Comparison of ENCODE assay signal across 14 cellular contexts in genomic region chr19:35166100-35167063, GRCh38. TPM values are rescaled to one million over a fixed set of nuclear protein-coding genes. Genes with fewer than 3 reads are reported as not detected.
A peak's percentile ranks its signal among the peaks of the same experiment; 100 is the strongest.
DNase-seq lines count a peak whose midpoint lies in the region; ATAC-seq, FAIRE-seq and TF ChIP-seq lines count a peak whose summit lies in the region.
"Had no signal": no experiment of that assay in that cellular context is flagged by ENCODE, and none has a peak within 500 bp of the region (broad histone marks: within the 10 kb centered on the region; RNA-seq: fewer than 3 reads in every experiment).

No MANE protein-coding gene starts in this region.

- TF ChIP-seq CTCF in GM23338 (conservative IDR thresholded peaks at IDR 0.05; ENCODE audit: low read depth in 2 of 2) = no peak
- TF ChIP-seq CTCF in keratinocyte (optimal IDR thresholded peaks at IDR 0.05 in 1 of 3, IDR thresholded peaks at IDR 0.05 in 1 of 3, conservative IDR thresholded peaks at IDR 0.05 in 1 of 3; ENCODE audit: extremely low read depth in 1 of 3, insufficient read depth in 2 of 3, low read length in 3 of 3) = no peak

- H3K9me1 ChIP-seq in keratinocyte (ENCODE audit: control insufficient read depth, extremely low read depth, insufficient read depth, low read length) = peaks cover 3% of the 10 kb centered on the region

- H3K9me2 ChIP-seq in GM23338 (ENCODE audit: insufficient read depth) = no peaks in the 10 kb centered on the region

- H3K27me3 ChIP-seq in BLaER1 (no peaks in the 10 kb centered on the region), GM23338 (ENCODE audit: insufficient read depth) (no peaks in the 10 kb centered on the region), keratinocyte (ENCODE audit: control insufficient read depth, extremely low read depth, insufficient read depth, low read length) (no peaks in the 10 kb centered on the region)
- H3K27me3 ChIP-seq: BE2C, stomach had no signal

- H3K4me2 ChIP-seq in BLaER1 (no peak overlapping the region; the same call in 1 of the 2 replicates), GM23338 (no peak overlapping the region), keratinocyte (ENCODE audit: control insufficient read depth, extremely low read depth, insufficient read depth, low read depth, low read length) (no peak overlapping the region)

- H3K27ac Mint-ChIP-seq in GM23338 = no peak overlapping the region
- peak overlapping the region; percentile 71 for H3K27ac Mint-ChIP-seq in activated T-cell treated with anti-CD3 and anti-CD28 coated beads, Interleukin-2, amount 50 U/mL, for 72 hours
- H3K27ac Mint-ChIP-seq: brain had no signal

- H2AFZ ChIP-seq in GM23338 = no peak overlapping the region
- no peak overlapping the region for H2AFZ ChIP-seq in keratinocyte (ENCODE audit: control insufficient read depth, low read length)

- H3K27ac ChIP-seq in BLaER1 (no peak overlapping the region), GM23338 (ENCODE audit: low read depth) (no peak overlapping the region), keratinocyte (ENCODE audit: control insufficient read depth, insufficient read depth, low read length) (no peak overlapping the region)
- H3K27ac ChIP-seq: psoas muscle had no signal

- dilution Hi-C loops in keratinocyte (cut with MboI; ENCODE audit: extremely low pct_ligation_motif_present, low sequenced_read_pairs) = no loop called here

- H3K4me3 Mint-ChIP-seq in GM23338 = no peak overlapping the region
- H3K4me3 Mint-ChIP-seq in activated T-cell treated with anti-CD3 and anti-CD28 coated beads, Interleukin-2, amount 50 U/mL, for 72 hours = no peak overlapping the region
- H3K4me3 Mint-ChIP-seq: brain had no signal

- DNase-seq in GM23338 (ENCODE audit: low spot score) (no peak), keratinocyte (ENCODE audit: low read depth, low spot score) (no peak), nucleus accumbens (lab: John Stamatoyannopoulos, UW) (no peak), RKO (ENCODE audit: low spot score) (no peak)
- DNase-seq in activated T-cell treated with anti-CD3 and anti-CD28 coated beads, Interleukin-2, amount 50 U/mL, for 72 hours = no peak
- no peak for DNase-seq in stimulated activated CD4-positive, alpha-beta T cell treated with anti-CD3 and anti-CD28 coated beads, Interleukin-2, amount 100 ng/mL, for 24 hours
- DNase-seq: BE2C, hypothalamus, psoas muscle, stomach had no signal

- H3K9me3 Mint-ChIP-seq in GM23338 = peaks cover 16% of the 10 kb centered on the region
- peaks cover 8 to 28% of the 10 kb centered on the region in 2 donors for H3K9me3 Mint-ChIP-seq in activated T-cell treated with anti-CD3 and anti-CD28 coated beads, Interleukin-2, amount 50 U/mL, for 72 hours

- no peak for ATAC-seq in GM23338
- ATAC-seq in activated T-cell treated with anti-CD3 and anti-CD28 coated beads, Interleukin-2, amount 50 U/mL, for 72 hours (replicated peaks in 1 of 2) = no peak
- ATAC-seq in HG02973 (IDR thresholded peaks at IDR 0.05; ENCODE audit: unreplicated experiment) = no peak
- ATAC-seq: psoas muscle had no signal

- H3K4me1 Mint-ChIP-seq in GM23338 = no peaks in the 10 kb centered on the region
- H3K4me1 Mint-ChIP-seq in activated T-cell treated with anti-CD3 and anti-CD28 coated beads, Interleukin-2, amount 50 U/mL, for 72 hours (ENCODE audit: low read depth) = peaks cover 27% of the 10 kb centered on the region
- H3K4me1 Mint-ChIP-seq: brain had no signal

- H3K9me3 ChIP-seq in BLaER1 (peaks cover 52% of the 10 kb centered on the region), keratinocyte (ENCODE audit: control insufficient read depth, low read depth, low read length) (peaks cover 34% of the 10 kb centered on the region)
- H3K9me3 ChIP-seq: BE2C had no signal

- peaks cover 88% of the 10 kb centered on the region for H3K36me3 Mint-ChIP-seq in GM23338 (ENCODE audit: low read depth)
- H3K36me3 Mint-ChIP-seq in activated T-cell treated with anti-CD3 and anti-CD28 coated beads, Interleukin-2, amount 50 U/mL, for 72 hours (ENCODE audit: insufficient read depth in 2 of 2) = peaks cover 58 to 73% of the 10 kb centered on the region in 2 donors

- H3K79me2 ChIP-seq in GM23338 (replicated peaks; ENCODE audit: insufficient read depth) = no peaks in the 10 kb centered on the region
- H3K79me2 ChIP-seq in keratinocyte (ENCODE audit: control insufficient read depth, insufficient read depth, low read length) = peaks cover 3% of the 10 kb centered on the region

- H4K20me1 ChIP-seq in BLaER1 (no peaks in the 10 kb centered on the region), GM23338 (replicated peaks; ENCODE audit: insufficient read depth) (peaks cover 2% of the 10 kb centered on the region; the same call in 1 of the 2 replicates), keratinocyte (ENCODE audit: control insufficient read depth, extremely low read depth, insufficient read depth, low read length) (no peaks in the 10 kb centered on the region)

- H3K9ac ChIP-seq in BLaER1 (peak overlapping the region; percentile 23; the same call in 1 of the 2 replicates), keratinocyte (ENCODE audit: control insufficient read depth, extremely low read depth, insufficient read depth, low read length) (no peak overlapping the region)

- peak; percentile 39 for FAIRE-seq in keratinocyte (lab: Jason Lieb, UNC)

- H3K4me3 ChIP-seq in BLaER1 (no peak overlapping the region), GM23338 (no peak overlapping the region), keratinocyte (ENCODE audit: control insufficient read depth in 2 of 3, extremely low read depth in 1 of 3, insufficient read depth in 2 of 3, low read depth in 1 of 3, low read length in 3 of 3) (peak overlapping the region in 1 of 3 experiments; percentile 8)
- H3K4me3 ChIP-seq: psoas muscle, stomach had no signal

- H3K27me3 Mint-ChIP-seq in GM23338 (ENCODE audit: insufficient read depth, low read depth, poor library complexity) = peaks cover 5% of the 10 kb centered on the region
- no peaks in the 10 kb centered on the region for H3K27me3 Mint-ChIP-seq in activated T-cell treated with anti-CD3 and anti-CD28 coated beads, Interleukin-2, amount 50 U/mL, for 72 hours (ENCODE audit: low read depth)

- H3K4me1 ChIP-seq in BLaER1 = peaks cover 19% of the 10 kb centered on the region
- H3K4me1 ChIP-seq in GM23338 (ENCODE audit: insufficient read depth) = no peaks in the 10 kb centered on the region
- H3K4me1 ChIP-seq in keratinocyte (ENCODE audit: control insufficient read depth, extremely low read depth, insufficient read depth, low read length) = peaks cover 45% of the 10 kb centered on the region
- H3K4me1 ChIP-seq: BE2C, psoas muscle had no signal

- H3F3A ChIP-seq in GM23338 (replicated peaks; ENCODE audit: low read depth) = no peaks in the 10 kb centered on the region

- peaks cover 97% of the 10 kb centered on the region for H3K36me3 ChIP-seq in BLaER1
- peaks cover 42% of the 10 kb centered on the region for H3K36me3 ChIP-seq in GM23338 (ENCODE audit: insufficient read depth)
- H3K36me3 ChIP-seq in keratinocyte (ENCODE audit: control insufficient read depth in 2 of 2, extremely low read depth in 1 of 2, insufficient read depth in 2 of 2, low read length in 2 of 2) = peaks cover 22 to 52% of the 10 kb centered on the region in 2 experiments
- H3K36me3 ChIP-seq: BE2C had no signal

RNA-seq across cellular contexts. Expression of gene FXYD5, which starts 11.8 kb away (rescaled TPM):
- 97.7 and 98.9 TPM in 2 replicates for total RNA-seq in GM23338 (2014; rRNA removed; shearing (Covaris generic))
- polyA plus RNA-seq in GM23338 (2016; fragmentation: Nextera tagmentation; extraction: Ambion mirVana) (222 and 233 TPM in 2 replicates), keratinocyte (82.5 to 457 TPM (median 122 TPM) in 3 replicates)
- 100 to 1,000 TPM; 331 to 342 TPM for total RNA-seq in activated T-cell treated with anti-CD3 and anti-CD28 coated beads, Interleukin-2, amount 50 U/mL, for 72 hours
- 159 TPM for polyA plus RNA-seq in keratinocyte (2011; ENCODE audit: low read depth)
- 216 and 272 TPM in 2 replicates for polyA plus RNA-seq in keratinocyte (2011; cell fraction: cytosol; rRNA removed)
- polyA plus RNA-seq in keratinocyte (2011; cell fraction: nucleus; rRNA removed) = 163 TPM in 2 replicates
- 191 and 430 TPM in 2 replicates for polyA plus RNA-seq in keratinocyte (2012; ENCODE audit: low replicate concordance)
- polyA minus RNA-seq in keratinocyte = 206 to 558 TPM (median 224 TPM) in 3 replicates
- 226 TPM for polyA minus RNA-seq in keratinocyte (2011; cell fraction: cytosol; rRNA and poly(A)+ RNA removed)
- polyA minus RNA-seq in keratinocyte (2011; cell fraction: nucleus; rRNA and poly(A)+ RNA removed) = 66.2 and 71.1 TPM in 2 replicates

RNA-seq across cellular contexts. Expression of gene FXYD7, which starts 23.3 kb away (rescaled TPM):
- total RNA-seq in GM23338 (2014; rRNA removed; shearing (Covaris generic)) = 9.6 and 15.9 TPM in 2 replicates
- polyA plus RNA-seq in GM23338 (2016; fragmentation: Nextera tagmentation; extraction: Ambion mirVana) = 43.7 and 44.0 TPM in 2 replicates
- 1 to 10 TPM; 1.0 to 1.2 TPM for total RNA-seq in activated T-cell treated with anti-CD3 and anti-CD28 coated beads, Interleukin-2, amount 50 U/mL, for 72 hours
- polyA plus RNA-seq in keratinocyte = 0.36 TPM in 1 of 3 replicates, not detected in the others
- not detected for polyA plus RNA-seq in keratinocyte (2011; ENCODE audit: low read depth)
- polyA plus RNA-seq in keratinocyte (2011; cell fraction: cytosol; rRNA removed) = not detected in 2 replicates
- not detected in 2 replicates for polyA plus RNA-seq in keratinocyte (2011; cell fraction: nucleus; rRNA removed)
- 0.24 TPM in 1 of 2 replicates, not detected in the other for polyA plus RNA-seq in keratinocyte (2012; ENCODE audit: low replicate concordance)
- not detected in 3 replicates for polyA minus RNA-seq in keratinocyte
- not detected for polyA minus RNA-seq in keratinocyte (2011; cell fraction: cytosol; rRNA and poly(A)+ RNA removed)
- not detected in 2 replicates for polyA minus RNA-seq in keratinocyte (2011; cell fraction: nucleus; rRNA and poly(A)+ RNA removed)
- total RNA-seq: lung microvascular endothelial cell had no signal

RNA-seq across cellular contexts. Expression of gene FXYD1, which starts 27.8 kb away (rescaled TPM):
- total RNA-seq in GM23338 (2014; rRNA removed; shearing (Covaris generic)) = 1.5 and 1.7 TPM in 2 replicates
- 26.8 and 31.3 TPM in 2 replicates for polyA plus RNA-seq in GM23338 (2016; fragmentation: Nextera tagmentation; extraction: Ambion mirVana)
- 1 to 10 TPM; 1.6 to 2.0 TPM for total RNA-seq in activated T-cell treated with anti-CD3 and anti-CD28 coated beads, Interleukin-2, amount 50 U/mL, for 72 hours
- 0.14 to 0.23 TPM (median 0.19 TPM) in 3 replicates for polyA plus RNA-seq in keratinocyte
- not detected for polyA plus RNA-seq in keratinocyte (2011; ENCODE audit: low read depth)
- not detected in 2 replicates for polyA plus RNA-seq in keratinocyte (2011; cell fraction: cytosol; rRNA removed)
- polyA plus RNA-seq in keratinocyte (2011; cell fraction: nucleus; rRNA removed) = not detected in 2 replicates
- 0.32 and 2.6 TPM in 2 replicates for polyA plus RNA-seq in keratinocyte (2012; ENCODE audit: low replicate concordance)
- not detected in 3 replicates for polyA minus RNA-seq in keratinocyte
- polyA minus RNA-seq in keratinocyte (2011; cell fraction: cytosol; rRNA and poly(A)+ RNA removed) = not detected
- polyA minus RNA-seq in keratinocyte (2011; cell fraction: nucleus; rRNA and poly(A)+ RNA removed) = not detected in 2 replicates
- total RNA-seq: lung microvascular endothelial cell had no signal

RNA-seq across cellular contexts. Expression of gene LGI4, which starts 31.5 kb away (rescaled TPM):
- 3.6 and 4.3 TPM in 2 replicates for total RNA-seq in GM23338 (2014; rRNA removed; shearing (Covaris generic))
- polyA plus RNA-seq in GM23338 (2016; fragmentation: Nextera tagmentation; extraction: Ambion mirVana) = 2.3 and 3.4 TPM in 2 replicates
- under 1 TPM; 0.72 to 1.00 TPM for total RNA-seq in activated T-cell treated with anti-CD3 and anti-CD28 coated beads, Interleukin-2, amount 50 U/mL, for 72 hours
- 0.01 to 0.14 TPM (median 0.10 TPM) in 3 replicates for polyA plus RNA-seq in keratinocyte
- polyA plus RNA-seq in keratinocyte (2011; ENCODE audit: low read depth) = 0.76 TPM
- 0.09 TPM in 1 of 2 replicates, not detected in the other for polyA plus RNA-seq in keratinocyte (2011; cell fraction: cytosol; rRNA removed)
- polyA plus RNA-seq in keratinocyte (2011; cell fraction: nucleus; rRNA removed) = 0.89 and 1.1 TPM in 2 replicates
- polyA plus RNA-seq in keratinocyte (2012; ENCODE audit: low replicate concordance) = 0.11 and 0.93 TPM in 2 replicates
- not detected in 3 replicates for polyA minus RNA-seq in keratinocyte
- not detected for polyA minus RNA-seq in keratinocyte (2011; cell fraction: cytosol; rRNA and poly(A)+ RNA removed)
- polyA minus RNA-seq in keratinocyte (2011; cell fraction: nucleus; rRNA and poly(A)+ RNA removed) = 0.31 TPM in 1 of 2 replicates, not detected in the other
- total RNA-seq: lung microvascular endothelial cell had no signal

RNA-seq across cellular contexts. Expression of gene FXYD3, which starts 50.8 kb away (rescaled TPM):
- not detected in 2 replicates for total RNA-seq in GM23338 (2014; rRNA removed; shearing (Covaris generic))
- polyA plus RNA-seq in GM23338 (2016; fragmentation: Nextera tagmentation; extraction: Ambion mirVana) (0.81 and 0.89 TPM in 2 replicates), keratinocyte (563 to 2,415 TPM (median 851 TPM) in 3 replicates)
- not detected for total RNA-seq in activated T-cell treated with anti-CD3 and anti-CD28 coated beads, Interleukin-2, amount 50 U/mL, for 72 hours
- polyA plus RNA-seq in keratinocyte (2011; ENCODE audit: low read depth) = 498 TPM
- polyA plus RNA-seq in keratinocyte (2011; cell fraction: cytosol; rRNA removed) = 945 and 1,085 TPM in 2 replicates
- 621 and 766 TPM in 2 replicates for polyA plus RNA-seq in keratinocyte (2011; cell fraction: nucleus; rRNA removed)
- 829 and 2,475 TPM in 2 replicates for polyA plus RNA-seq in keratinocyte (2012; ENCODE audit: low replicate concordance)
- polyA minus RNA-seq in keratinocyte = 308 to 665 TPM (median 468 TPM) in 3 replicates
- polyA minus RNA-seq in keratinocyte (2011; cell fraction: cytosol; rRNA and poly(A)+ RNA removed) = 614 TPM
- 205 and 217 TPM in 2 replicates for polyA minus RNA-seq in keratinocyte (2011; cell fraction: nucleus; rRNA and poly(A)+ RNA removed)
- total RNA-seq: lung microvascular endothelial cell, psoas muscle had no signal
